ENCODE assay signal across 8 cellular contexts in genomic region chr4:13544556-13545393, GRCh38. TPM values are rescaled to one million over a fixed set of nuclear protein-coding genes. Genes with fewer than 3 reads are reported as not detected.
DNase-seq lines count a peak whose midpoint lies in the region; ATAC-seq and TF ChIP-seq lines count a peak whose summit lies in the region.

No MANE protein-coding gene starts in this region.

- no peak for TF ChIP-seq EP300 in esophagus muscularis mucosa (IDR thresholded peaks at IDR 0.05)

- peak overlapping the region in 1 of 2 donors; percentile 14 for H3K9ac ChIP-seq in mucosa of rectum (ENCODE audit: low read depth in 1 of 2, low read length in 2 of 2)

- H3K27me3 ChIP-seq in ACC112 (ENCODE audit: insufficient read depth, low read length) (peaks cover 84% of the 10 kb centered on the region), WERI-Rb-1 (ENCODE audit: insufficient read depth, low read depth, severe bottlenecking) (peaks cover 33% of the 10 kb centered on the region), esophagus muscularis mucosa (peaks cover 7 to 100% (median 92%) of the 10 kb centered on the region in 4 donors), mucosa of rectum (ENCODE audit: control insufficient read depth in 2 of 2, insufficient read depth in 2 of 2, low read length in 2 of 2) (peaks cover 58 to 59% of the 10 kb centered on the region in 2 donors), thoracic aorta (replicated peaks; ENCODE audit: insufficient read depth) (peaks cover 54% of the 10 kb centered on the region)

- 1% methylated on average over 42 of the region's 59 CpGs for WGBS in esophagus muscularis mucosa

- H3K9me3 ChIP-seq in WERI-Rb-1 (ENCODE audit: severe bottlenecking) (no peaks in the 10 kb centered on the region), esophagus muscularis mucosa (peaks cover 0 to 6% (median 0%) of the 10 kb centered on the region in 4 donors), mucosa of rectum (ENCODE audit: control insufficient read depth in 2 of 2, low read length in 2 of 2) (peaks cover 0 to 3% of the 10 kb centered on the region in 2 donors), thoracic aorta (no peaks in the 10 kb centered on the region)

- peak overlapping the region; percentile 84 for H2AFZ ChIP-seq in ACC112 (ENCODE audit: low read length, unreplicated experiment)

- intact Hi-C loops in esophagus muscularis mucosa (cut with DNase I): no loop called here

- TF ChIP-seq CTCF in WERI-Rb-1 (IDR thresholded peaks at IDR 0.05; ENCODE audit: low read depth, low read length) (no peak), esophagus muscularis mucosa (IDR thresholded peaks at IDR 0.05) (no peak), thoracic aorta (IDR thresholded peaks at IDR 0.05) (no peak)

- H3K79me2 ChIP-seq in ACC112 (ENCODE audit: control insufficient read depth, insufficient read depth, low read length, unreplicated experiment): no peaks in the 10 kb centered on the region

- no peak for TF ChIP-seq POLR2A in esophagus muscularis mucosa (IDR thresholded peaks at IDR 0.05; ENCODE audit: low read depth)

- H3K4me3 ChIP-seq in ACC112 (ENCODE audit: low read depth, low read length) (peak overlapping the region; percentile 76), WERI-Rb-1 (ENCODE audit: low read depth, low read length) (peak overlapping the region; percentile 70), esophagus muscularis mucosa (peak overlapping the region; percentile 57 to 70 (median 64)), mucosa of rectum (ENCODE audit: low read length in 2 of 2) (peak overlapping the region; percentile 66 to 76), thoracic aorta (peak overlapping the region; percentile 79)

- DNase-seq in NCI-H2029 treated with DMSO at 0.1 percent for 48 hours (lab: John Stamatoyannopoulos, UW) (peak; percentile 47), WERI-Rb-1 (peak; percentile 95), esophagus muscularis mucosa (ENCODE audit: extremely low spot score) (peak; percentile 94), thoracic aorta (ENCODE audit: low spot score) (no peak)

- H3K4me1 ChIP-seq in ACC112 (ENCODE audit: control insufficient read depth, insufficient read depth, low read length, unreplicated experiment): no peaks in the 10 kb centered on the region
- H3K4me1 ChIP-seq in esophagus muscularis mucosa: peaks cover 52 to 81% (median 71%) of the 10 kb centered on the region in 4 donors
- peaks cover 10 to 18% of the 10 kb centered on the region in 2 donors for H3K4me1 ChIP-seq in mucosa of rectum (ENCODE audit: control insufficient read depth in 2 of 2, insufficient read depth in 2 of 2, low read length in 2 of 2)
- H3K4me1 ChIP-seq in thoracic aorta (ENCODE audit: control insufficient read depth in 1 of 2, low read depth in 2 of 2): peaks cover 28 to 52% of the 10 kb centered on the region in 2 donors

- H3K36me3 ChIP-seq in ACC112 (ENCODE audit: insufficient read depth, low read length): no peaks in the 10 kb centered on the region
- H3K36me3 ChIP-seq in WERI-Rb-1: no peaks in the 10 kb centered on the region
- H3K36me3 ChIP-seq in esophagus muscularis mucosa: peaks cover 0 to 5% (median 0%) of the 10 kb centered on the region in 4 donors
- H3K36me3 ChIP-seq in mucosa of rectum (ENCODE audit: control insufficient read depth in 2 of 2, insufficient read depth in 2 of 2, low read length in 2 of 2): no peaks in the 10 kb centered on the region
- no peaks in the 10 kb centered on the region for H3K36me3 ChIP-seq in thoracic aorta

- ATAC-seq in GM18498 (IDR thresholded peaks at IDR 0.05; ENCODE audit: unreplicated experiment): peak; percentile 54
- ATAC-seq in HG02885 (IDR thresholded peaks at IDR 0.05; ENCODE audit: poor library complexity, unreplicated experiment): peak; percentile 71
- ATAC-seq in thoracic aorta (ENCODE audit: insufficient number of reproducible peaks, low FRiP score, low read depth): peak; percentile 13

- H3K27ac ChIP-seq in ACC112 (ENCODE audit: low read depth, low read length) (no peak overlapping the region), WERI-Rb-1 (peak overlapping the region; percentile 15), esophagus muscularis mucosa (replicated peaks in 1 of 4) (peak overlapping the region; percentile 37 to 74 (median 51)), mucosa of rectum (ENCODE audit: low read depth in 2 of 2, low read length in 2 of 2) (peak overlapping the region in 1 of 2 donors; percentile 56), thoracic aorta (no peak overlapping the region)

RNA-seq across cellular contexts. Expression of gene NKX3-2, which starts 0.5 kb away (rescaled TPM):
- total RNA-seq in esophagus muscularis mucosa (1 to 10 TPM; 1.2 to 7.0 (median 4.7) TPM), thoracic aorta (under 1 TPM in 1 of 2 donors, not detected in 1; 0.28 TPM)

Comparison
In these comparisons a context has a peak if more than half of its experiments do, and no peak if none do; other contexts are left out.
1. H3K27ac ChIP-seq: peak in WERI-Rb-1 (single experiment) and esophagus muscularis mucosa (4 of 4); none in ACC112 (single experiment) and thoracic aorta (0 of 2).
2. ATAC-seq: peak in every context shown above with its lines; median percentile 71 in HG02885; 54 in GM18498; 13 in thoracic aorta.
3. Peak in every context shown above with its lines, with median percentiles within 50 percentile points of each other: H3K4me3 ChIP-seq.